In genomic region chr3:163499736-163500219, GRCh38 we compare ENCODE assay signal across 1 cellular context.
TF ChIP-seq lines count a peak whose summit lies in the region.
"Not testable (repeated sequence)": the region's sequence is repeated elsewhere in the genome, so short reads cannot be mapped to it uniquely, and the experiment has no call there.

No MANE protein-coding gene starts in this region.

TF ChIP-seq in K562, 482 proteins besides CTCF, POLR2A, EP300 and RAD21 (continued from another document):
- TF ChIP-seq ZBTB9 (CRISPR knock-in tag; IDR thresholded peaks at IDR 0.05) (0 out of 2 replicates have a peak, but pooled peaks have one; percentile 18), SIN3A (IDR thresholded peaks at IDR 0.05; ENCODE audit: borderline replicate concordance in 2 of 2, control insufficient read depth in 1 of 2, low read depth in 2 of 2, low read length in 2 of 2) (0 out of 4 replicates have a peak, but pooled peaks of 1 of the 2 experiments have one; percentile 26), KDM5B (IDR thresholded peaks at IDR 0.05; ENCODE audit: insufficient replicate concordance, low read depth, low read length) (peak; percentile 53), MAFK (IDR thresholded peaks at IDR 0.05; ENCODE audit: low read length) (0 out of 2 replicates have a peak, but pooled peaks have one; percentile 22), PBX2 (tag; conservative IDR thresholded peaks at IDR 0.05; ENCODE audit: low read depth) (peak; percentile 62), PKNOX1 (IDR thresholded peaks at IDR 0.05) (peak; percentile 30; the same call in 1 of the 2 replicates), CHAMP1 (IDR thresholded peaks at IDR 0.05) (0 out of 2 replicates have a peak, but pooled peaks have one; percentile 8), MAFG (tag; conservative IDR thresholded peaks at IDR 0.05) (peak; percentile 74), MAZ (CRISPR knock-in tag; conservative IDR thresholded peaks at IDR 0.05 in 1 of 2, IDR thresholded peaks at IDR 0.05 in 1 of 2) (0 out of 4 replicates have a peak, but pooled peaks of 1 of the 2 experiments have one; percentile 8), SUPT5H (IDR thresholded peaks at IDR 0.05) (peak; percentile 72), MLLT1 (IDR thresholded peaks at IDR 0.05) (peak; percentile 17 to 51; a peak in 2 of 4 replicates), MEIS2 (IDR thresholded peaks at IDR 0.05; ENCODE audit: partially characterized antibody) (peak; percentile 63), POLR2AphosphoS5 (IDR thresholded peaks at IDR 0.05; ENCODE audit: control insufficient read depth, insufficient read depth, low read depth, low read length) (peak; percentile 82), GTF2B (IDR thresholded peaks at IDR 0.05; ENCODE audit: extremely low read depth, insufficient read length) (peak; percentile 57)
- TF ChIP-seq PBX2 (CRISPR knock-in tag; IDR thresholded peaks at IDR 0.05; ENCODE audit: low read depth), result not testable (repeated sequence)
TF ChIP-seq in K562: peak in this region for 25; not testable (repeated sequence) for 457.
